ENCODE assay signal across 8 cellular contexts in the genomic region with DNA sequence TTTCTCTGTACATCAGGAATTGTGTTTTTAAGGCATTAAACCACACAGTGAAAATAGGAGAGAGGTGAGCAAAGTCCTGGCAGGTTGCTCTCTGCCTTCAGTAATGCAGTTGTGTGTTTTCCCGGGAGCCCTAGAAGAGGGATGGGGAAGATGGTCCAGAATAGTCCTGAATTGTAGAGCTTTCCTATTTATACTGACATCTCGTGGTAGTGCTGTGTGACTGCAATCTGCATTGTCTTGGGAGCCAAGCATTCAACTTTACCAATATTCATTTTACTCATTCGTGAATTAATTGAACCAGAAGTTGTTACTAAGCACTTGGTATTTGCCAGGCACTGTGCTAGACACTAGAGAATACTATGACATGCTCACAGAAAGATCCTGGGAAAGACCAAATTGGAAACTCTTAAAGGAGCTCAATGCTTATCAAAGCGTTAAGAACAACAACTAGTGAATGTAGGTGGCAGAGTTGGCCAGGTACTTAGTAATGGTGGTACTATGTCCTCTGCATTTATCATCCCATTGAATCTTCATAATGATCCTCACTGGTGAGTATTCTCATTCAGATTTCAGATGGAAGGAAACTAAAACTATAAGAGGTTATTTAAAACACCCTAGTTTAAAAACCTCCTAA.
DNase-seq lines count a peak whose midpoint lies in the region; ATAC-seq lines count a peak whose summit lies in the region.

No MANE protein-coding gene starts in this region.

- H3K27ac Mint-ChIP-seq in stimulated activated naive B cell treated with anti-CD40 and anti-IgM and Interleukin-4, amounts not matched to agents 10 μg/mL and 1 μg/mL and 100 μg/mL, for 72 hours, result no peak overlapping the region

- H3K36me3 Mint-ChIP-seq in stimulated activated naive B cell treated with anti-CD40 and anti-IgM and Interleukin-4, amounts not matched to agents 10 μg/mL and 1 μg/mL and 100 μg/mL, for 72 hours, result no peaks in the 10 kb centered on the region

- H3K9ac ChIP-seq in BLaER1 treated with 17β-estradiol and CSF1 and Interleukin-3, amounts not matched to agents 10 nM and 100 nM, result no peak overlapping the region

- peaks cover 6 to 9% (median 8%) of the 10 kb centered on the region in 11 experiments; a peak in 19 of 22 replicates for H3K9me3 ChIP-seq in BLaER1 treated with 17β-estradiol and CSF1 and Interleukin-3, amounts not matched to agents 10 nM and 100 nM (replicated peaks in 1 of 11)

- H4K20me1 ChIP-seq in BLaER1 treated with 17β-estradiol and CSF1 and Interleukin-3, amounts not matched to agents 10 nM and 100 nM, result no peaks in the 10 kb centered on the region

- peak overlapping the region in 6 of 11 experiments; percentile 39 to 68 (median 60); a peak in 8 of 22 replicates for H3K4me2 ChIP-seq in BLaER1 treated with 17β-estradiol and CSF1 and Interleukin-3, amounts not matched to agents 10 nM and 100 nM

- no peaks in the 10 kb centered on the region for H3K9me3 Mint-ChIP-seq in stimulated activated naive B cell treated with anti-CD40 and anti-IgM and Interleukin-4, amounts not matched to agents 10 μg/mL and 1 μg/mL and 100 μg/mL, for 72 hours

- no peak overlapping the region for H3K4me3 Mint-ChIP-seq in stimulated activated naive B cell treated with anti-CD40 and anti-IgM and Interleukin-4, amounts not matched to agents 10 μg/mL and 1 μg/mL and 100 μg/mL, for 72 hours

- no peak overlapping the region for H3K27ac ChIP-seq in BLaER1 treated with 17β-estradiol and CSF1 and Interleukin-3, amounts not matched to agents 10 nM and 100 nM

- DNase-seq in GM19240 (ENCODE audit: insufficient read length, low spot score) (peak; percentile 38), NCI-H1105 treated with DMSO at 0.1 percent for 48 hours (lab: John Stamatoyannopoulos, UW) (peak; percentile 41), amniotic epithelial cell (ENCODE audit: low read depth) (peak; percentile 63), hepatic stellate cell (ENCODE audit: low spot score) (peak; percentile 63), glomerular visceral epithelial cell (ENCODE audit: extremely low spot score) (no peak)
- no peak for DNase-seq in stimulated activated naive B cell treated with anti-CD40 and anti-IgM and Interleukin-4, amounts not matched to agents 10 μg/mL and 1 μg/mL and 100 μg/mL, for 72 hours

- no peak overlapping the region for H3K4me3 ChIP-seq in BLaER1 treated with 17β-estradiol and CSF1 and Interleukin-3, amounts not matched to agents 10 nM and 100 nM

- peaks cover 0 to 32% (median 31%) of the 10 kb centered on the region in 10 experiments; a peak in 16 of 20 replicates for H3K4me1 ChIP-seq in BLaER1 treated with 17β-estradiol and CSF1 and Interleukin-3, amounts not matched to agents 10 nM and 100 nM

- H3K27me3 Mint-ChIP-seq in stimulated activated naive B cell treated with anti-CD40 and anti-IgM and Interleukin-4, amounts not matched to agents 10 μg/mL and 1 μg/mL and 100 μg/mL, for 72 hours, result peaks cover 11 to 12% of the 10 kb centered on the region in 2 donors

- ATAC-seq in stimulated activated naive B cell treated with anti-CD40 and anti-IgM and Interleukin-4, amounts not matched to agents 10 μg/mL and 1 μg/mL and 100 μg/mL, for 72 hours (replicated peaks), result peak; percentile 42 to 48
- ATAC-seq in HG02870 (IDR thresholded peaks at IDR 0.05; ENCODE audit: unreplicated experiment), result no peak

- H3K36me3 ChIP-seq in BLaER1 treated with 17β-estradiol and CSF1 and Interleukin-3, amounts not matched to agents 10 nM and 100 nM, result no peaks in the 10 kb centered on the region

- peaks cover 3 to 15% of the 10 kb centered on the region in 2 donors for H3K4me1 Mint-ChIP-seq in stimulated activated naive B cell treated with anti-CD40 and anti-IgM and Interleukin-4, amounts not matched to agents 10 μg/mL and 1 μg/mL and 100 μg/mL, for 72 hours

- H3K27me3 ChIP-seq in BLaER1 treated with 17β-estradiol and CSF1 and Interleukin-3, amounts not matched to agents 10 nM and 100 nM, result peaks cover 0 to 8% (median 0%) of the 10 kb centered on the region in 11 experiments; a peak in 2 of 22 replicates

Comparison
In these comparisons a context has a peak if more than half of its experiments do, and no peak if none do; other contexts are left out.
1. DNase-seq: peak in GM19240 (single experiment), NCI-H1105 treated with DMSO at 0.1 percent for 48 hours (single experiment), amniotic epithelial cell (single experiment) and hepatic stellate cell (single experiment); none in stimulated activated naive B cell treated with anti-CD40 and anti-IgM and Interleukin-4, amounts not matched to agents 10 μg/mL and 1 μg/mL and 100 μg/mL, for 72 hours (single experiment) and glomerular visceral epithelial cell (single experiment).